Comparison of ENCODE assay signal across 8 cellular contexts in the genomic region with DNA sequence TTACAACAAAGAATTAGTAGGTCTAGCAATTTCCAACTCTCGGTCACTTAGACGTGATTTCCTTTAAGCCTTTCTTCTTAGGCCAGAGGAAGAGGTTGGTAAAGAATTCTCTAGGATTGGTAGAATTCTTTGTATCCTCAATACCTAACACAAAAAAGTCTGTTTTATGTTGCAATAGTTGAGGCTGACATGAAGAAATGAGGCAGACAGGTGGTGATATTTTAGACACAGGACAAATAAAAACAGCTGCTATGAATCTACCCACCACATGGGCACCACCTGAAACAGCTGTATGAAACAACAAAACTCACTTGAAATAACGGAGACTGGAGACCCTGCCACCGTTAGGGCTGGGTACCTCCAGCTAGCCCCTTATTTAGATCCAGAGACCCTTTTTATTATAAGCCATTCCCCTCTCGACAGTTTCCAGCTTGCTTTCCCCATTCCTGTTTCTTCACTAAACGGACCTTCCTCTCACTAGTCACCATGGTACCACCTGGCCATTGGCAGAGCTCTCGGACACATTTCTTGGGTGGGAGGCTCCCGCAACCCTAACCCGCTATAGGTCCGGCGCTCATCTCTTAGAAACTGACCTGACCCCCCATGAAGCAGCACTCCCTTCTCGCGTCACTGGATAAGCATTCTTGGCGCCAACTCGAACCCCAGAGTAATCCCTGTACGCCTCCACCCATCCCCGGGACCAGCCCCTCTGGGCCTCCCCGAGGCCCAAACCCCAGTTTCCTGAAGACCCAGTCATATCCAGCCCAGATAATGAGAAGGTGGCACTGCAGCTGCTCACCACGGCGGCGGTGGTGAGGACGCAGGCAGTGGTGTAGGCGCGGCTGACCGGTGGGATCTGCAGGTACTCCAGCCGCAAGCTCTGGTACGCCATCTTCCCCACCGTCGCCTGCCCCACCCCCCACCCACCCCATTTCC. TPM values are rescaled to one million over a fixed set of nuclear protein-coding genes. Genes with fewer than 3 reads are reported as not detected.
DNase-seq lines count a peak whose midpoint lies in the region; TF ChIP-seq lines count a peak whose summit lies in the region.

A gene (minus strand): TSS at position 909 of the 936 bp plus-strand sequence. CDS start 17 bp downstream, at position 892.

- peak; percentile 20 for TF ChIP-seq CTCF in HFFc6 (IDR thresholded peaks at IDR 0.05)
- no peak for TF ChIP-seq CTCF in chondrocyte (IDR thresholded peaks at IDR 0.05)
- TF ChIP-seq CTCF in subcutaneous adipose tissue (IDR thresholded peaks at IDR 0.05; ENCODE audit: low read depth), result no peak

- peaks cover 13% of the 10 kb centered on the region for H3K9me3 Mint-ChIP-seq in HFFc6
- peaks cover 2% of the 10 kb centered on the region for H3K9me3 Mint-ChIP-seq in chondrocyte (ENCODE audit: low read depth)

- DNase-seq in NCI-H748 (lab: John Stamatoyannopoulos, UW; ENCODE audit: unreplicated experiment), result peak; percentile 80
- no peak for DNase-seq in NCI-H748 treated with DMSO at 0.1 percent for 48 hours (lab: John Stamatoyannopoulos, UW)
- peak; percentile 16 for DNase-seq in HFFc6
- DNase-seq in NCI-H460 (ENCODE audit: extremely low read depth, low read depth), result no peak
- no peak for DNase-seq in chondrocyte (ENCODE audit: low spot score)
- DNase-seq in left kidney (ENCODE audit: low read depth, low spot score), result peak; percentile 60
- no peak for DNase-seq in T-helper 9 cell

- H3K4me1 Mint-ChIP-seq in HFFc6 (ENCODE audit: low read depth) (peaks cover 40% of the 10 kb centered on the region), chondrocyte (ENCODE audit: low read depth) (peaks cover 45% of the 10 kb centered on the region)

- peaks cover 2% of the 10 kb centered on the region for H3K27me3 Mint-ChIP-seq in HFFc6 (ENCODE audit: insufficient read depth)
- H3K27me3 Mint-ChIP-seq in chondrocyte (ENCODE audit: low read depth), result no peaks in the 10 kb centered on the region

- peak within 1 kb of the TSS; percentile 95 for H3K27ac Mint-ChIP-seq in HFFc6
- H3K27ac Mint-ChIP-seq in chondrocyte (ENCODE audit: unreplicated experiment), result peak within 1 kb of the TSS; percentile 98

- H3K4me3 Mint-ChIP-seq in HFFc6 (peak within 1 kb of the TSS; percentile 97), chondrocyte (ENCODE audit: unreplicated experiment) (peak within 1 kb of the TSS; percentile 95)

- H3K36me3 Mint-ChIP-seq in HFFc6 (ENCODE audit: low read depth) (peaks cover 69% of the 10 kb centered on the region), chondrocyte (ENCODE audit: low read depth) (peaks cover 20% of the 10 kb centered on the region)

RNA-seq across cellular contexts. Expression of the gene that starts here (rescaled TPM):
- total RNA-seq in HFFc6 (2021; fragmentation: NEBNext Ultra II Directional; extraction: Animal tissue kit (Norgen Biotek cat#: 25700)), result 100 to 1,000 TPM in 4 of 6 experiments, 10 to 100 TPM in 2; 85.9 to 109 (median 103) TPM
- total RNA-seq in NCI-H460 (2014; rRNA removed; shearing (Covaris generic)), result 60.3 and 79.4 TPM in 2 replicates
- 28.1 and 41.7 TPM in 2 replicates for polyA plus RNA-seq in NCI-H460 (2014; cell fraction: nucleus; rRNA removed)
- total RNA-seq in chondrocyte (71.8 to 84.9 TPM (median 74.9 TPM) in 3 replicates), subcutaneous adipose tissue (10 to 100 TPM; 25.8 to 55.9 (median 32.8) TPM)

Comparison
In these comparisons a context has a peak if more than half of its experiments do, and no peak if none do; other contexts are left out.
1. DNase-seq: peak in NCI-H748 (single experiment), HFFc6 (single experiment) and left kidney (single experiment); none in NCI-H748 treated with DMSO at 0.1 percent for 48 hours (single experiment), NCI-H460 (single experiment), chondrocyte (single experiment) and T-helper 9 cell (single experiment).